ENCODE assay signal across 8 cellular contexts in the genomic region with DNA sequence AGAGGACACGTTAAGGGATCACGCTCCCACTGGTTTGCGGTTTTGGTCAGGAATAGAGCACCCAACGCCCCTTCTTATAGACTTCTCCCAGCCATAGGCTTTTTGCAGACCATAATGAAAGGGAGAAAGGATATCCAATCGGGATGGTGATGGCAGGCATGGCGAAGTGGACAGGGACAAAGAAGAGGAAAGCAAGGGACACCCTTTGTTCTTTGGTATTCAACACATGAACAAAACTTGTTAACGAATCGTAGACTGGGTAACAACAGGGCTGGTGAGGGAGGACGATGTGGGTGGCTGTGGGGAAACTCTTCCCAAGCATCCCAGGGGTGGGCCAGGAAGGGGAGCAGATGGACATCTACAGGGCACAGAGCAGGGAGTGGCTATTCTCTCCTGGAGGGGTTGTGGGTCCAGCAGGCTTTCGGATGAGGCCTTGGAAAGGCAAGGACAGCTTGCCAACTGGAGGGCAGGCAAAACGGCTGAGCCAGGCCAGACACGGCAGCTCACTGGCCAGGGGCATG. TPM values are rescaled to one million over a fixed set of nuclear protein-coding genes. Genes with fewer than 3 reads are reported as not detected.
DNase-seq lines count a peak whose midpoint lies in the region; ATAC-seq and TF ChIP-seq lines count a peak whose summit lies in the region.

No MANE protein-coding gene starts in this region.

- H3K27ac ChIP-seq in AG04450 (ENCODE audit: low read depth, low read length), result peak overlapping the region; percentile 61
- peak overlapping the region; percentile 89 for H3K27ac ChIP-seq in KOPT-K1 (ENCODE audit: low read depth, low read length, poor library complexity, severe bottlenecking)
- peak overlapping the region; percentile 94 to 100 (median 100) for H3K27ac ChIP-seq in dorsolateral prefrontal cortex

- POLR2A ChIA-PET in AG04450 (lab: Yijun Ruan, JAX), result interaction anchor here (0.6 to 4.0 kb wide), 3 partner anchors 8 to 11 kb away, joined by 3 to 107 read pairs (median 27); partner anchors contain the start of gene SLC35B2

- no peaks in the 10 kb centered on the region for H3K9me3 Mint-ChIP-seq in natural killer cell

- peak overlapping the region; percentile 99 for H3K27ac Mint-ChIP-seq in natural killer cell

- CTCF ChIA-PET in AG04450 (lab: Charles Lee), result interaction anchor here (0.8 to 4.8 kb wide), 2 partner anchors 9 to 11 kb away, joined by 3 to 30 read pairs; no protein-coding TSS in a partner anchor

- H3K4me3 ChIP-seq in AG04450 (ENCODE audit: low read depth, low read length) (peak overlapping the region; percentile 91), dorsolateral prefrontal cortex (peak overlapping the region; percentile 67 to 100 (median 94))

- no peaks in the 10 kb centered on the region; the same call in 1 of the 2 replicates for H3K9me3 ChIP-seq in AG04450 (ENCODE audit: control insufficient read depth, insufficient read depth, low read length)
- H3K9me3 ChIP-seq in KOPT-K1 (ENCODE audit: insufficient read depth, low read length, poor library complexity, severe bottlenecking), result no peaks in the 10 kb centered on the region

- no peaks in the 10 kb centered on the region for H3K27me3 Mint-ChIP-seq in natural killer cell (ENCODE audit: low read depth in 2 of 2)

- peaks cover 18% of the 10 kb centered on the region for H3K36me3 Mint-ChIP-seq in natural killer cell

- no peak for ATAC-seq in natural killer cell
- ATAC-seq in HG03432 (IDR thresholded peaks at IDR 0.05; ENCODE audit: unreplicated experiment), result no peak

- intact Hi-C loops in dorsolateral prefrontal cortex (cut with DNase I), result no loop called here
- intact Hi-C loops in natural killer cell (cut with micrococcal nuclease), result loop anchor here (5.0 kb wide), 1 partner anchor 1073 kb away; the partner anchor contains the start of gene SRF

- DNase-seq in AG04450 (ENCODE audit: low read depth, low spot score), result no peak
- peak in 1 of 10 donors; percentile 72 for DNase-seq in dorsolateral prefrontal cortex
- no peak for DNase-seq in natural killer cell
- no peak for DNase-seq in SHP77 (lab: John Stamatoyannopoulos, UW)
- no peak for DNase-seq in NCI-H146 (lab: John Stamatoyannopoulos, UW)
- no peak for DNase-seq in NAMALWA (ENCODE audit: low spot score)

- peak overlapping the region; percentile 100 for H3K4me3 Mint-ChIP-seq in natural killer cell

- peaks cover 38 to 46% of the 10 kb centered on the region in 2 donors for H3K4me1 Mint-ChIP-seq in natural killer cell

- no peak for TF ChIP-seq CTCF in AG04450 (IDR thresholded peaks at IDR 0.05; ENCODE audit: low read depth, low read length)
- TF ChIP-seq CTCF in dorsolateral prefrontal cortex (IDR thresholded peaks at IDR 0.05 in 54 of 56, conservative IDR thresholded peaks at IDR 0.05 in 2 of 56; ENCODE audit: low read depth in 1 of 56, partially characterized antibody in 56 of 56), result no peak
- no peak for TF ChIP-seq CTCF in natural killer cell (IDR thresholded peaks at IDR 0.05)

- H3K27me3 ChIP-seq in AG04450 (ENCODE audit: control insufficient read depth, insufficient read depth, low read length), result no peaks in the 10 kb centered on the region
- no peaks in the 10 kb centered on the region for H3K27me3 ChIP-seq in dorsolateral prefrontal cortex

- H3K36me3 ChIP-seq in KOPT-K1 (ENCODE audit: insufficient read depth, low read length), result peaks cover 31% of the 10 kb centered on the region

RNA-seq across cellular contexts. Expression of gene HSP90AB1, which starts 1.4 kb away (rescaled TPM):
- polyA plus RNA-seq in AG04450 (2011; rRNA removed), result 792 and 943 TPM in 2 replicates
- polyA minus RNA-seq in AG04450 (2011; rRNA and poly(A)+ RNA removed), result 662 and 748 TPM in 2 replicates
- 1,000 to 10,000 TPM in 53 of 120 experiments, 100 to 1,000 TPM in 67; 482 to 1,543 (median 963) TPM for total RNA-seq in dorsolateral prefrontal cortex
- total RNA-seq in natural killer cell, result 100 to 1,000 TPM; 256 to 372 (median 308) TPM

RNA-seq across cellular contexts. Expression of gene SLC35B2, which starts 11.9 kb away (rescaled TPM):
- polyA plus RNA-seq in AG04450 (2011; rRNA removed), result 83.5 and 107 TPM in 2 replicates
- polyA minus RNA-seq in AG04450 (2011; rRNA and poly(A)+ RNA removed), result 55.7 and 76.1 TPM in 2 replicates
- 10 to 100 TPM in 119 of 120 experiments, 1 to 10 TPM in 1; 9.6 to 55.6 (median 23.9) TPM for total RNA-seq in dorsolateral prefrontal cortex
- 10 to 100 TPM; 20.9 to 27.7 (median 26.8) TPM for total RNA-seq in natural killer cell

RNA-seq across cellular contexts. Expression of gene NFKBIE, which starts 19.9 kb away (rescaled TPM):
- 13.7 and 17.0 TPM in 2 replicates for polyA plus RNA-seq in AG04450 (2011; rRNA removed)
- 6.4 and 9.4 TPM in 2 replicates for polyA minus RNA-seq in AG04450 (2011; rRNA and poly(A)+ RNA removed)
- total RNA-seq in dorsolateral prefrontal cortex (10 to 100 TPM in 13 of 120 experiments, 1 to 10 TPM in 107; 2.9 to 14.4 (median 7.5) TPM), natural killer cell (10 to 100 TPM; 44.9 to 61.5 (median 56.4) TPM)

RNA-seq across cellular contexts. Expression of gene SLC29A1, which starts 22.1 kb away (rescaled TPM):
- polyA plus RNA-seq in AG04450 (2011; rRNA removed), result 13.2 and 14.9 TPM in 2 replicates
- polyA minus RNA-seq in AG04450 (2011; rRNA and poly(A)+ RNA removed), result 15.6 and 19.6 TPM in 2 replicates
- 10 to 100 TPM; 22.4 to 79.8 (median 47.2) TPM for total RNA-seq in dorsolateral prefrontal cortex
- 1 to 10 TPM; 2.2 to 5.5 (median 5.2) TPM for total RNA-seq in natural killer cell

RNA-seq across cellular contexts. Expression of gene TMEM151B, which starts 24.8 kb away (rescaled TPM):
- not detected in 2 replicates for polyA plus RNA-seq in AG04450 (2011; rRNA removed)
- polyA minus RNA-seq in AG04450 (2011; rRNA and poly(A)+ RNA removed), result not detected in 2 replicates
- total RNA-seq in dorsolateral prefrontal cortex, result 100 to 1,000 TPM in 60 of 120 experiments, 10 to 100 TPM in 60; 28.3 to 159 (median 100) TPM
- not detected for total RNA-seq in natural killer cell
